In the genomic region with DNA sequence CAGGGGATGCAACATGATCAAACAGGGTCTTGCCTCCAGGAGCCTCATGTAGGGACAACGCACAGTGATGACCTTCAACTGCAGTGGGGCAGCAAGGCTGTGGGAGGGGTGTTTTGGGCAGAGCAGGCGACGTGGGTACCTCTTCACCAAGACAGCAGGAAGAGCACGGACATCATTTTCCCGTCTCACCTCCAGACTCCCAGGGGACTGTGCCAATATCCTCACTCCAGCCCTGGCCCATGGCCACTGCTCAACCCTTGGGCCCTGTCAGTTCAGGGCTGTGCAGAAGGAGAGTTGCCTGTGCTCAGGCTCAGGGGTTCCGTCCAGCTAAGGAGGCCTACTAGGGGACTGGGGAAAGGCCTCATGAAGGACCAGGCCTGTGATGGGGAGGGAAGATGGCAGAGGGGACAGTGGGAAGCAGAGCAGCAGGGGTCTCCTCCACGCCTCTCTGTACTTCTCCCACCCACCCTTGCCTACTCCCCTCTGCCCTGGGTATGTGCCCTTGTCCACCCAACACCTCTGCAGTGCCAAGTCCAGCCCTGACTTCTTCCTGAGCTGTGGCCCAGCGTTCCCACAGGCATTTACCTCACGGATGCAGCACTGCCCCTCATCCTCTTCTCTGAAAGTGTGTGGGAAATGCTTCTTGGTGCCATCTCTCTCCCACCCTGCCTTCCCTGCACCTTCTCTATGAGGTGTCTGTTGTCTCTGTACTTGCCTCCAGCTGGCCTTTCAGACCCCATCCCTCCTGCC, we compare ENCODE assay signal across 31 cellular contexts. TPM values are rescaled to one million over a fixed set of nuclear protein-coding genes. Genes with fewer than 3 reads are reported as not detected.
DNase-seq lines count a peak whose midpoint lies in the region; ATAC-seq lines count a peak whose summit lies in the region.
"Had no signal": no experiment of that assay in that cellular context is flagged by ENCODE, and none has a peak within 500 bp of the region (broad histone marks: within the 10 kb centered on the region; RNA-seq: fewer than 3 reads in every experiment).

No MANE protein-coding gene starts in this region.

- intact Hi-C loops in CD4-positive, alpha-beta memory T cell (cut with micrococcal nuclease), result no loop called here

- peak overlapping the region; percentile 57 for H3K4me2 ChIP-seq in BLaER1

- H3K27ac Mint-ChIP-seq in CD4-positive, alpha-beta memory T cell, result peak overlapping the region in 4 of 7 donors; percentile 18 to 85 (median 52)
- peak overlapping the region; percentile 16 to 46 for H3K27ac Mint-ChIP-seq in T-cell
- H3K27ac Mint-ChIP-seq: activated T-cell treated with anti-CD3 and anti-CD28 coated beads, Interleukin-2, amount 50 U/mL, for 24 hours; type B pancreatic cell had no signal

- H3K9ac ChIP-seq in BLaER1, result no peak overlapping the region

- ATAC-seq in T-cell (replicated peaks in 1 of 4), result no peak
- no peak for ATAC-seq in HG03378 (IDR thresholded peaks at IDR 0.05; ENCODE audit: unreplicated experiment)
- ATAC-seq: activated CD4-positive, CD25-positive, alpha-beta regulatory T cell treated with anti-CD3 and anti-CD28 coated beads, Interleukin-2, amount 50 U/mL, for 24 hours; left colon; mucosa of descending colon; natural killer cell had no signal

- POLR2A ChIA-PET in CD4-positive, alpha-beta memory T cell (lab: Charles Lee; ENCODE audit: partially characterized antibody), result no interaction called here
- POLR2A ChIA-PET in T-cell (lab: Charles Lee), result no interaction called here

- H4K20me1 ChIP-seq in BLaER1, result no peaks in the 10 kb centered on the region

- no peaks in the 10 kb centered on the region for H3K27me3 Mint-ChIP-seq in CD4-positive, alpha-beta memory T cell
- H3K27me3 Mint-ChIP-seq in T-cell, result peaks cover 0 to 4% of the 10 kb centered on the region in 2 donors
- H3K27me3 Mint-ChIP-seq: activated T-cell treated with anti-CD3 and anti-CD28 coated beads, Interleukin-2, amount 50 U/mL, for 24 hours; type B pancreatic cell had no signal

- H3K27me3 ChIP-seq in BLaER1, result no peaks in the 10 kb centered on the region
- H3K27me3 ChIP-seq in CD4-positive, alpha-beta memory T cell (ENCODE audit: insufficient read depth, low read length), result no peaks in the 10 kb centered on the region
- H3K27me3 ChIP-seq: SJSA1 had no signal

- CTCF ChIA-PET in CD4-positive, alpha-beta memory T cell (lab: Charles Lee; ENCODE audit: partially characterized antibody), result no interaction called here
- CTCF ChIA-PET in T-cell (lab: Charles Lee), result no interaction called here

- H3K4me3 Mint-ChIP-seq in CD4-positive, alpha-beta memory T cell, result peak overlapping the region in 3 of 8 donors; percentile 8 to 72 (median 49)
- peak overlapping the region in 1 of 3 donors; percentile 70 for H3K4me3 Mint-ChIP-seq in T-cell
- H3K4me3 Mint-ChIP-seq: natural killer cell, type B pancreatic cell had no signal

- no peaks in the 10 kb centered on the region for H3K9me3 ChIP-seq in BLaER1
- no peaks in the 10 kb centered on the region for H3K9me3 ChIP-seq in CD4-positive, alpha-beta memory T cell (ENCODE audit: control insufficient read depth in 1 of 2, low read length in 2 of 2)
- H3K9me3 ChIP-seq: mucosa of descending colon, SJSA1 had no signal

- H3K9me3 Mint-ChIP-seq in CD4-positive, alpha-beta memory T cell, result no peaks in the 10 kb centered on the region
- H3K9me3 Mint-ChIP-seq in T-cell, result no peaks in the 10 kb centered on the region
- H3K9me3 Mint-ChIP-seq: activated T-cell treated with anti-CD3 and anti-CD28 coated beads, Interleukin-2, amount 50 U/mL, for 24 hours; natural killer cell; type B pancreatic cell had no signal

- no peaks in the 10 kb centered on the region for H3K36me3 Mint-ChIP-seq in CD4-positive, alpha-beta memory T cell
- no peaks in the 10 kb centered on the region for H3K36me3 Mint-ChIP-seq in T-cell
- H3K36me3 Mint-ChIP-seq: natural killer cell, type B pancreatic cell had no signal

- H3K4me1 ChIP-seq in BLaER1, result peaks cover 72% of the 10 kb centered on the region
- H3K4me1 ChIP-seq in CD4-positive, alpha-beta memory T cell (ENCODE audit: insufficient read depth, low read length), result peaks cover 34% of the 10 kb centered on the region
- H3K4me1 ChIP-seq: SJSA1 had no signal

- peaks cover 11 to 72% (median 30%) of the 10 kb centered on the region in 4 donors for H3K4me1 Mint-ChIP-seq in CD4-positive, alpha-beta memory T cell
- H3K4me1 Mint-ChIP-seq in T-cell, result peaks cover 16 to 62% (median 19%) of the 10 kb centered on the region in 3 donors

- H3K36me3 ChIP-seq in BLaER1, result no peaks in the 10 kb centered on the region
- H3K36me3 ChIP-seq in CD4-positive, alpha-beta memory T cell (ENCODE audit: insufficient read depth, low read length), result no peaks in the 10 kb centered on the region
- H3K36me3 ChIP-seq: SJSA1 had no signal

- H3K27ac ChIP-seq in BLaER1 (0 out of 2 replicates have a peak overlapping the region, but pooled peaks have one; percentile 22), epithelial cell of prostate (peak overlapping the region; percentile 81)
- no peak overlapping the region for H3K27ac ChIP-seq in CD4-positive, alpha-beta memory T cell (ENCODE audit: low read depth, low read length)
- H3K27ac ChIP-seq: C4-2B, RWPE1, SJSA1 had no signal

- DNase-seq in CD4-positive, alpha-beta memory T cell, result no peak
- DNase-seq in T-cell (no peak), epithelial cell of prostate (ENCODE audit: low read depth, low spot score) (no peak), iPS-NIHi11 (ENCODE audit: low spot score) (no peak)
- DNase-seq in activated effector memory CD4-positive, alpha-beta T cell treated with anti-CD3 and anti-CD28 coated beads, Interleukin-2, amount 50 U/mL, for 16 hours, result no peak
- DNase-seq: activated naive CD4-positive, alpha-beta T cell; activated T-cell treated with anti-CD3 and anti-CD28 coated beads, Interleukin-2, amount 50 U/mL, for 24 hours; Calu3; DMS79 treated with DMSO at 0.1 percent for 48 hours; GF-D8; hypothalamus; KBM-7; left colon; mucosa of descending colon; natural killer cell; NCI-H1417 treated with DMSO at 0.1 percent for 48 hours; NCI-H2081; NCI-H524 treated with DMSO at 0.1 percent for 48 hours; OCI-M1; stimulated activated CD4-positive, alpha-beta T cell treated with anti-CD3 and anti-CD28 coated beads, Interleukin-4, amount 100 ng/mL, for 24 hours had no signal

- no peak overlapping the region for H3K4me3 ChIP-seq in BLaER1
- H3K4me3 ChIP-seq in CD4-positive, alpha-beta memory T cell (ENCODE audit: low read length in 2 of 2), result no peak overlapping the region
- H3K4me3 ChIP-seq: mucosa of descending colon, SJSA1 had no signal

RNA-seq across cellular contexts. Expression of gene IL9R, which starts 1.4 kb away (rescaled TPM):
- total RNA-seq in CD4-positive, alpha-beta memory T cell, result 10 to 100 TPM; 17.0 to 22.9 TPM
- polyA plus RNA-seq in CD4-positive, alpha-beta memory T cell, result 1 to 10 TPM; 1.4 to 2.0 TPM
- total RNA-seq in T-cell, result 10 to 100 TPM in 3 of 5 donors, 1 to 10 TPM in 2; 2.0 to 39.8 (median 15.9) TPM
- total RNA-seq: Calu3, endothelial cell of umbilical vein, omental fat pad, SJSA1, subcutaneous adipose tissue had no signal
- polyA plus RNA-seq: AG04450, endothelial cell of umbilical vein had no signal
